Comparison of ENCODE assay signal across 1 cellular context in the genomic region with DNA sequence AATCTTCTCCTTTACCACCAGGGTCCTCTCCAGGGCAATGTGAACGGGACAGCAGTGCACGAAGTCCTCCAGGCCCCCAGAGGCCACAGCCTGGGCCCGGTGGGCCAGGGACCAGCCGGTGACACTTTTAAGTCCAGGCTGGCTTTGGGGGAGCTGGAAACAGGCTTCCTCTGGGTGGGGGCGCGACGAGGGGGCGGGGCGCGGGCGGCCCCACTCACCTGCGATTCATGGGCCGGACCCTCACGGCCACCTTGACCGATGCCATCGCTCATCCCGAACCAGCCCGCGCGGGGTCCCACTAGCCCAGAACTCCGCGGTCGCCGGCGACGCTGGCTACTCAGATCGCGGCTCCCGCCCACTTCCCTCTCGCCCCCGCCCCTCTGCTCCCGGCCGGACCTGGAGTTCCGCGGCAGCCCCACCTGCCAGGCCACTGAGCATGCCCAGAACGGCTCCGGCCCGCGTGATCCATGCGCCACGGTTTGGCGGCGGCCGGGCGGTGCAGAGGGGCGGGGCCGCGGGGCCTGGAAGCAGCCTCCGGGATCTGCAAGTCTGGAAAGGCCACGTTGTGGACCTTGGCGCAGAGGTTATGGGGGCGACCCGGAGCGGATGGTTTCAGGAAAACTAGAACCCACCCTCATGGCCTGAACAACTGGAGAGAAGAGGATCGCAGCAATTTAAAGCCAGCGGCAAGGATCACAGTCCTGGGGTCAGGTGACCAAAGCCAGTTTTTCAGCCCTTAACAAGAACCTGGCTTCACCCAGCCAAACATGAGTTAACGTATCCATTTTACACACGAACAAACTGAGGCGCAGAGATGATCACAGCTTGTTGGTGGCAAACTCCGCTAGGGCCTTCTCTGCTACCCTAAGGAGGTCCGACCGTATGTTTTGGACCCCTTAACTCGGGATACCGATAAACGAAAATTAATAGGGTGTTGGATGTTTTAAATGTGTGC.
TF ChIP-seq lines count a peak whose summit lies in the region.

A gene with protein sequence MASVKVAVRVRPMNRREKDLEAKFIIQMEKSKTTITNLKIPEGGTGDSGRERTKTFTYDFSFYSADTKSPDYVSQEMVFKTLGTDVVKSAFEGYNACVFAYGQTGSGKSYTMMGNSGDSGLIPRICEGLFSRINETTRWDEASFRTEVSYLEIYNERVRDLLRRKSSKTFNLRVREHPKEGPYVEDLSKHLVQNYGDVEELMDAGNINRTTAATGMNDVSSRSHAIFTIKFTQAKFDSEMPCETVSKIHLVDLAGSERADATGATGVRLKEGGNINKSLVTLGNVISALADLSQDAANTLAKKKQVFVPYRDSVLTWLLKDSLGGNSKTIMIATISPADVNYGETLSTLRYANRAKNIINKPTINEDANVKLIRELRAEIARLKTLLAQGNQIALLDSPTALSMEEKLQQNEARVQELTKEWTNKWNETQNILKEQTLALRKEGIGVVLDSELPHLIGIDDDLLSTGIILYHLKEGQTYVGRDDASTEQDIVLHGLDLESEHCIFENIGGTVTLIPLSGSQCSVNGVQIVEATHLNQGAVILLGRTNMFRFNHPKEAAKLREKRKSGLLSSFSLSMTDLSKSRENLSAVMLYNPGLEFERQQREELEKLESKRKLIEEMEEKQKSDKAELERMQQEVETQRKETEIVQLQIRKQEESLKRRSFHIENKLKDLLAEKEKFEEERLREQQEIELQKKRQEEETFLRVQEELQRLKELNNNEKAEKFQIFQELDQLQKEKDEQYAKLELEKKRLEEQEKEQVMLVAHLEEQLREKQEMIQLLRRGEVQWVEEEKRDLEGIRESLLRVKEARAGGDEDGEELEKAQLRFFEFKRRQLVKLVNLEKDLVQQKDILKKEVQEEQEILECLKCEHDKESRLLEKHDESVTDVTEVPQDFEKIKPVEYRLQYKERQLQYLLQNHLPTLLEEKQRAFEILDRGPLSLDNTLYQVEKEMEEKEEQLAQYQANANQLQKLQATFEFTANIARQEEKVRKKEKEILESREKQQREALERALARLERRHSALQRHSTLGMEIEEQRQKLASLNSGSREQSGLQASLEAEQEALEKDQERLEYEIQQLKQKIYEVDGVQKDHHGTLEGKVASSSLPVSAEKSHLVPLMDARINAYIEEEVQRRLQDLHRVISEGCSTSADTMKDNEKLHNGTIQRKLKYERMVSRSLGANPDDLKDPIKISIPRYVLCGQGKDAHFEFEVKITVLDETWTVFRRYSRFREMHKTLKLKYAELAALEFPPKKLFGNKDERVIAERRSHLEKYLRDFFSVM (N-terminal part only) (minus strand): TSS at position 438 of the 955 bp plus-strand sequence. CDS start 173 bp downstream, at position 265.

TF ChIP-seq in HepG2, 621 proteins besides CTCF, POLR2A, EP300 and RAD21 (continued from another document and continues in another):
- TF ChIP-seq, protein P1, sequence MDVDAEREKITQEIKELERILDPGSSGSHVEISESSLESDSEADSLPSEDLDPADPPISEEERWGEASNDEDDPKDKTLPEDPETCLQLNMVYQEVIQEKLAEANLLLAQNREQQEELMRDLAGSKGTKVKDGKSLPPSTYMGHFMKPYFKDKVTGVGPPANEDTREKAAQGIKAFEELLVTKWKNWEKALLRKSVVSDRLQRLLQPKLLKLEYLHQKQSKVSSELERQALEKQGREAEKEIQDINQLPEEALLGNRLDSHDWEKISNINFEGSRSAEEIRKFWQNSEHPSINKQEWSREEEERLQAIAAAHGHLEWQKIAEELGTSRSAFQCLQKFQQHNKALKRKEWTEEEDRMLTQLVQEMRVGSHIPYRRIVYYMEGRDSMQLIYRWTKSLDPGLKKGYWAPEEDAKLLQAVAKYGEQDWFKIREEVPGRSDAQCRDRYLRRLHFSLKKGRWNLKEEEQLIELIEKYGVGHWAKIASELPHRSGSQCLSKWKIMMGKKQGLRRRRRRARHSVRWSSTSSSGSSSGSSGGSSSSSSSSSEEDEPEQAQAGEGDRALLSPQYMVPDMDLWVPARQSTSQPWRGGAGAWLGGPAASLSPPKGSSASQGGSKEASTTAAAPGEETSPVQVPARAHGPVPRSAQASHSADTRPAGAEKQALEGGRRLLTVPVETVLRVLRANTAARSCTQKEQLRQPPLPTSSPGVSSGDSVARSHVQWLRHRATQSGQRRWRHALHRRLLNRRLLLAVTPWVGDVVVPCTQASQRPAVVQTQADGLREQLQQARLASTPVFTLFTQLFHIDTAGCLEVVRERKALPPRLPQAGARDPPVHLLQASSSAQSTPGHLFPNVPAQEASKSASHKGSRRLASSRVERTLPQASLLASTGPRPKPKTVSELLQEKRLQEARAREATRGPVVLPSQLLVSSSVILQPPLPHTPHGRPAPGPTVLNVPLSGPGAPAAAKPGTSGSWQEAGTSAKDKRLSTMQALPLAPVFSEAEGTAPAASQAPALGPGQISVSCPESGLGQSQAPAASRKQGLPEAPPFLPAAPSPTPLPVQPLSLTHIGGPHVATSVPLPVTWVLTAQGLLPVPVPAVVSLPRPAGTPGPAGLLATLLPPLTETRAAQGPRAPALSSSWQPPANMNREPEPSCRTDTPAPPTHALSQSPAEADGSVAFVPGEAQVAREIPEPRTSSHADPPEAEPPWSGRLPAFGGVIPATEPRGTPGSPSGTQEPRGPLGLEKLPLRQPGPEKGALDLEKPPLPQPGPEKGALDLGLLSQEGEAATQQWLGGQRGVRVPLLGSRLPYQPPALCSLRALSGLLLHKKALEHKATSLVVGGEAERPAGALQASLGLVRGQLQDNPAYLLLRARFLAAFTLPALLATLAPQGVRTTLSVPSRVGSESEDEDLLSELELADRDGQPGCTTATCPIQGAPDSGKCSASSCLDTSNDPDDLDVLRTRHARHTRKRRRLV (CRISPR knock-in tag; IDR thresholded peaks at IDR 0.05) = peak; percentile 93
- TF ChIP-seq ZSCAN20 (CRISPR knock-in tag; IDR thresholded peaks at IDR 0.05; ENCODE audit: borderline replicate concordance) (peak; percentile 90), SKI (IDR thresholded peaks at IDR 0.05; ENCODE audit: partially characterized antibody) (peak; percentile 91), SIX1 (CRISPR knock-in tag; IDR thresholded peaks at IDR 0.05; ENCODE audit: borderline replicate concordance) (no peak), PCBP2 (optimal IDR thresholded peaks at IDR 0.05; ENCODE audit: low read depth, low read length, poor library complexity, severe bottlenecking) (no peak), NR1H2 (CRISPR knock-in tag; IDR thresholded peaks at IDR 0.05; ENCODE audit: borderline replicate concordance, low read depth) (no peak; the same call in 1 of the 2 replicates), REXO4 (CRISPR knock-in tag; IDR thresholded peaks at IDR 0.05; ENCODE audit: borderline replicate concordance) (no peak), CREM (IDR thresholded peaks at IDR 0.05) (no peak; the same call in 1 of the 2 replicates), CREM (CRISPR knock-in tag; IDR thresholded peaks at IDR 0.05) (no peak; the same call in 1 of the 2 replicates), MTA1 (CRISPR knock-in tag; IDR thresholded peaks at IDR 0.05; ENCODE audit: borderline replicate concordance) (peak; percentile 81; the same call in 1 of the 2 replicates), ZNF563 (CRISPR knock-in tag; IDR thresholded peaks at IDR 0.05) (peak; percentile 96), FOXO1 (CRISPR knock-in tag; IDR thresholded peaks at IDR 0.05) (peak; percentile 83), RARA (CRISPR knock-in tag; IDR thresholded peaks at IDR 0.05) (peak; percentile 68), ZNF552 (CRISPR knock-in tag; IDR thresholded peaks at IDR 0.05; ENCODE audit: borderline replicate concordance) (peak; percentile 94), ZNF207 (IDR thresholded peaks at IDR 0.05; ENCODE audit: borderline replicate concordance) (no peak), RXRA (CRISPR knock-in tag; IDR thresholded peaks at IDR 0.05) (peak; percentile 92)
- TF ChIP-seq, protein P2, sequence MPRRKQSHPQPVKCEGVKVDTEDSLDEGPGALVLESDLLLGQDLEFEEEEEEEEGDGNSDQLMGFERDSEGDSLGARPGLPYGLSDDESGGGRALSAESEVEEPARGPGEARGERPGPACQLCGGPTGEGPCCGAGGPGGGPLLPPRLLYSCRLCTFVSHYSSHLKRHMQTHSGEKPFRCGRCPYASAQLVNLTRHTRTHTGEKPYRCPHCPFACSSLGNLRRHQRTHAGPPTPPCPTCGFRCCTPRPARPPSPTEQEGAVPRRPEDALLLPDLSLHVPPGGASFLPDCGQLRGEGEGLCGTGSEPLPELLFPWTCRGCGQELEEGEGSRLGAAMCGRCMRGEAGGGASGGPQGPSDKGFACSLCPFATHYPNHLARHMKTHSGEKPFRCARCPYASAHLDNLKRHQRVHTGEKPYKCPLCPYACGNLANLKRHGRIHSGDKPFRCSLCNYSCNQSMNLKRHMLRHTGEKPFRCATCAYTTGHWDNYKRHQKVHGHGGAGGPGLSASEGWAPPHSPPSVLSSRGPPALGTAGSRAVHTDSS (CRISPR knock-in tag; conservative IDR thresholded peaks at IDR 0.05) = no peak
- TF ChIP-seq, protein P3, sequence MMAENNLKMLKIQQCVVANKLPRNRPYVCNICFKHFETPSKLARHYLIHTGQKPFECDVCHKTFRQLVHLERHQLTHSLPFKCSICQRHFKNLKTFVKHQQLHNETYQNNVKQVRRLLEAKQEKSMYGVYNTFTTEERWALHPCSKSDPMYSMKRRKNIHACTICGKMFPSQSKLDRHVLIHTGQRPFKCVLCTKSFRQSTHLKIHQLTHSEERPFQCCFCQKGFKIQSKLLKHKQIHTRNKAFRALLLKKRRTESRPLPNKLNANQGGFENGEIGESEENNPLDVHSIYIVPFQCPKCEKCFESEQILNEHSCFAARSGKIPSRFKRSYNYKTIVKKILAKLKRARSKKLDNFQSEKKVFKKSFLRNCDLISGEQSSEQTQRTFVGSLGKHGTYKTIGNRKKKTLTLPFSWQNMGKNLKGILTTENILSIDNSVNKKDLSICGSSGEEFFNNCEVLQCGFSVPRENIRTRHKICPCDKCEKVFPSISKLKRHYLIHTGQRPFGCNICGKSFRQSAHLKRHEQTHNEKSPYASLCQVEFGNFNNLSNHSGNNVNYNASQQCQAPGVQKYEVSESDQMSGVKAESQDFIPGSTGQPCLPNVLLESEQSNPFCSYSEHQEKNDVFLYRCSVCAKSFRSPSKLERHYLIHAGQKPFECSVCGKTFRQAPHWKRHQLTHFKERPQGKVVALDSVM (CRISPR knock-in tag; IDR thresholded peaks at IDR 0.05) = peak; percentile 73
- TF ChIP-seq, protein P4, sequence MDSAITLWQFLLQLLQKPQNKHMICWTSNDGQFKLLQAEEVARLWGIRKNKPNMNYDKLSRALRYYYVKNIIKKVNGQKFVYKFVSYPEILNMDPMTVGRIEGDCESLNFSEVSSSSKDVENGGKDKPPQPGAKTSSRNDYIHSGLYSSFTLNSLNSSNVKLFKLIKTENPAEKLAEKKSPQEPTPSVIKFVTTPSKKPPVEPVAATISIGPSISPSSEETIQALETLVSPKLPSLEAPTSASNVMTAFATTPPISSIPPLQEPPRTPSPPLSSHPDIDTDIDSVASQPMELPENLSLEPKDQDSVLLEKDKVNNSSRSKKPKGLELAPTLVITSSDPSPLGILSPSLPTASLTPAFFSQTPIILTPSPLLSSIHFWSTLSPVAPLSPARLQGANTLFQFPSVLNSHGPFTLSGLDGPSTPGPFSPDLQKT (CRISPR knock-in tag; IDR thresholded peaks at IDR 0.05; ENCODE audit: borderline replicate concordance) = no peak
- TF ChIP-seq, protein P5, sequence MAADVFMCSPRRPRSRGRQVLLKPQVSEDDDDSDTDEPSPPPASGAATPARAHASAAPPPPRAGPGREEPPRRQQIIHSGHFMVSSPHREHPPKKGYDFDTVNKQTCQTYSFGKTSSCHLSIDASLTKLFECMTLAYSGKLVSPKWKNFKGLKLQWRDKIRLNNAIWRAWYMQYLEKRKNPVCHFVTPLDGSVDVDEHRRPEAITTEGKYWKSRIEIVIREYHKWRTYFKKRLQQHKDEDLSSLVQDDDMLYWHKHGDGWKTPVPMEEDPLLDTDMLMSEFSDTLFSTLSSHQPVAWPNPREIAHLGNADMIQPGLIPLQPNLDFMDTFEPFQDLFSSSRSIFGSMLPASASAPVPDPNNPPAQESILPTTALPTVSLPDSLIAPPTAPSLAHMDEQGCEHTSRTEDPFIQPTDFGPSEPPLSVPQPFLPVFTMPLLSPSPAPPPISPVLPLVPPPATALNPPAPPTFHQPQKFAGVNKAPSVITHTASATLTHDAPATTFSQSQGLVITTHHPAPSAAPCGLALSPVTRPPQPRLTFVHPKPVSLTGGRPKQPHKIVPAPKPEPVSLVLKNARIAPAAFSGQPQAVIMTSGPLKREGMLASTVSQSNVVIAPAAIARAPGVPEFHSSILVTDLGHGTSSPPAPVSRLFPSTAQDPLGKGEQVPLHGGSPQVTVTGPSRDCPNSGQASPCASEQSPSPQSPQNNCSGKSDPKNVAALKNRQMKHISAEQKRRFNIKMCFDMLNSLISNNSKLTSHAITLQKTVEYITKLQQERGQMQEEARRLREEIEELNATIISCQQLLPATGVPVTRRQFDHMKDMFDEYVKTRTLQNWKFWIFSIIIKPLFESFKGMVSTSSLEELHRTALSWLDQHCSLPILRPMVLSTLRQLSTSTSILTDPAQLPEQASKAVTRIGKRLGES (CRISPR knock-in tag; IDR thresholded peaks at IDR 0.05; ENCODE audit: borderline replicate concordance) = no peak
- TF ChIP-seq, protein P6, sequence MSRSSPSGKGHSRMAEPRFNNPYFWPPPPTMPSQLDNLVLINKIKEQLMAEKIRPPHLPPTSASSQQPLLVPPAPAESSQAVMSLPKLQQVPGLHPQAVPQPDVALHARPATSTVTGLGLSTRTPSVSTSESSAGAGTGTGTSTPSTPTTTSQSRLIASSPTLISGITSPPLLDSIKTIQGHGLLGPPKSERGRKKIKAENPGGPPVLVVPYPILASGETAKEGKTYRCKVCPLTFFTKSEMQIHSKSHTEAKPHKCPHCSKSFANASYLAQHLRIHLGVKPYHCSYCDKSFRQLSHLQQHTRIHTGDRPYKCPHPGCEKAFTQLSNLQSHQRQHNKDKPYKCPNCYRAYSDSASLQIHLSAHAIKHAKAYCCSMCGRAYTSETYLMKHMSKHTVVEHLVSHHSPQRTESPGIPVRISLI (CRISPR knock-in tag; IDR thresholded peaks at IDR 0.05; ENCODE audit: borderline replicate concordance) = peak; percentile 33; the same call in 1 of the 2 replicates
- TF ChIP-seq, protein P7, sequence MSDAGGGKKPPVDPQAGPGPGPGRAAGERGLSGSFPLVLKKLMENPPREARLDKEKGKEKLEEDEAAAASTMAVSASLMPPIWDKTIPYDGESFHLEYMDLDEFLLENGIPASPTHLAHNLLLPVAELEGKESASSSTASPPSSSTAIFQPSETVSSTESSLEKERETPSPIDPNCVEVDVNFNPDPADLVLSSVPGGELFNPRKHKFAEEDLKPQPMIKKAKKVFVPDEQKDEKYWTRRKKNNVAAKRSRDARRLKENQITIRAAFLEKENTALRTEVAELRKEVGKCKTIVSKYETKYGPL (CRISPR knock-in tag; IDR thresholded peaks at IDR 0.05) = peak; percentile 12; the same call in 1 of the 2 replicates
- TF ChIP-seq, protein P8, sequence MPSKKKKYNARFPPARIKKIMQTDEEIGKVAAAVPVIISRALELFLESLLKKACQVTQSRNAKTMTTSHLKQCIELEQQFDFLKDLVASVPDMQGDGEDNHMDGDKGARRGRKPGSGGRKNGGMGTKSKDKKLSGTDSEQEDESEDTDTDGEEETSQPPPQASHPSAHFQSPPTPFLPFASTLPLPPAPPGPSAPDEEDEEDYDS (CRISPR knock-in tag; IDR thresholded peaks at IDR 0.05) = peak; percentile 83
- TF ChIP-seq, protein P9, sequence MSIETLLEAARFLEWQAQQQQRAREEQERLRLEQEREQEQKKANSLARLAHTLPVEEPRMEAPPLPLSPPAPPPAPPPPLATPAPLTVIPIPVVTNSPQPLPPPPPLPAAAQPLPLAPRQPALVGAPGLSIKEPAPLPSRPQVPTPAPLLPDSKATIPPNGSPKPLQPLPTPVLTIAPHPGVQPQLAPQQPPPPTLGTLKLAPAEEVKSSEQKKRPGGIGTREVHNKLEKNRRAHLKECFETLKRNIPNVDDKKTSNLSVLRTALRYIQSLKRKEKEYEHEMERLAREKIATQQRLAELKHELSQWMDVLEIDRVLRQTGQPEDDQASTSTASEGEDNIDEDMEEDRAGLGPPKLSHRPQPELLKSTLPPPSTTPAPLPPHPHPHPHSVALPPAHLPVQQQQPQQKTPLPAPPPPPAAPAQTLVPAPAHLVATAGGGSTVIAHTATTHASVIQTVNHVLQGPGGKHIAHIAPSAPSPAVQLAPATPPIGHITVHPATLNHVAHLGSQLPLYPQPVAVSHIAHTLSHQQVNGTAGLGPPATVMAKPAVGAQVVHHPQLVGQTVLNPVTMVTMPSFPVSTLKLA (IDR thresholded peaks at IDR 0.05) = peak; percentile 58; the same call in 1 of the 2 replicates
